19 cellular contexts compared by ENCODE assay signal in the genomic region with DNA sequence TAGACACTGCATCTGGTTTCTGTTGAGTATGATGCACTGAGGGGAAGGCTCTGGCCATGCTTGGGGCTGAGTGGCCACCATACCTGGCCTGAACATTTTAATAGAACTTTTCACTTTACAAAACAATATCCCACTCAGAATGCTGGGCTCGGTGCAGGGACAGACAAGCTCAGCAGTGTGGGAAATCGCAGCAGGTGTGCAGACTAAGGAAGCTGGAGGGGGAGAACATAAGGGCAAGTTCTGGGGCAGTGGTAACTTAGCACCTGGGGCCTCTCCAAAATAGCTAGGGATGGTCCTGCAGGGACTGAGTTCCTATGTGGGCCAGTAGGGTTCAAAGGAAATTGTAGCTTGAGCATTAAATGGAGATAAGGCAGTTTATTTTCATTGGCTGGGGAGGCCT.
DNase-seq lines count a peak whose midpoint lies in the region; TF ChIP-seq lines count a peak whose summit lies in the region.
"Had no signal": no experiment of that assay in that cellular context is flagged by ENCODE, and none has a peak within 500 bp of the region (broad histone marks: within the 10 kb centered on the region; RNA-seq: fewer than 3 reads in every experiment).

No MANE protein-coding gene starts in this region.

- H3K27ac ChIP-seq in ascending aorta (peak overlapping the region; percentile 31 to 47), coronary artery (peak overlapping the region; percentile 28 to 50), osteoblast (ENCODE audit: low read depth, low read length) (no peak overlapping the region), ovary (no peak overlapping the region)
- H3K27ac ChIP-seq: BLaER1, C4-2B had no signal

- no peak overlapping the region for H3K4me2 ChIP-seq in osteoblast (ENCODE audit: insufficient read depth, low read length)
- H3K4me2 ChIP-seq: BLaER1, GM23338 had no signal

- no peak for TF ChIP-seq POLR2A in ovary (IDR thresholded peaks at IDR 0.05)

- WGBS in ovary, 3 donors: 89 to 93% (median 89%) methylated on average over 2 of the region's 2 CpGs

- H3K27me3 Mint-ChIP-seq in type B pancreatic cell: no peaks in the 10 kb centered on the region

- H4K20me1 ChIP-seq in osteoblast (ENCODE audit: insufficient read depth, low read length): no peaks in the 10 kb centered on the region
- H4K20me1 ChIP-seq: BLaER1 had no signal

- H3K27me3 ChIP-seq in ascending aorta: no peaks in the 10 kb centered on the region
- H3K27me3 ChIP-seq in osteoblast (ENCODE audit: insufficient read depth, low read length): no peaks in the 10 kb centered on the region
- no peaks in the 10 kb centered on the region for H3K27me3 ChIP-seq in ovary
- H3K27me3 ChIP-seq: BLaER1 had no signal

- no peak for DNase-seq in ascending aorta (ENCODE audit: low spot score in 2 of 2)
- DNase-seq in coronary artery (ENCODE audit: low spot score): peak; percentile 55
- DNase-seq in osteoblast (ENCODE audit: insufficient read length, low spot score, missing footprints): peak; percentile 1
- DNase-seq in type B pancreatic cell (ENCODE audit: extremely low spot score, unreplicated experiment): no peak
- DNase-seq in NCI-H1105 (lab: John Stamatoyannopoulos, UW): no peak
- no peak for DNase-seq in NCI-H1694 (lab: John Stamatoyannopoulos, UW)
- no peak for DNase-seq in NCI-H146 (lab: John Stamatoyannopoulos, UW)
- DNase-seq in ovary: no peak
- DNase-seq: Caco-2; CD4-positive, CD25-positive, alpha-beta regulatory T cell; CD8-positive, alpha-beta T cell; DMS153; HFFc6 had no signal

- TF ChIP-seq EP300 in ovary (IDR thresholded peaks at IDR 0.05): no peak

- H3K36me3 ChIP-seq in ascending aorta (no peaks in the 10 kb centered on the region), osteoblast (ENCODE audit: insufficient read depth, low read length) (no peaks in the 10 kb centered on the region), ovary (no peaks in the 10 kb centered on the region)
- H3K36me3 ChIP-seq: BLaER1, HAP-1 had no signal

- H3K36me3 Mint-ChIP-seq in type B pancreatic cell: no peaks in the 10 kb centered on the region
- H3K36me3 Mint-ChIP-seq: CD4-positive, CD25-positive, alpha-beta regulatory T cell; CD8-positive, alpha-beta T cell had no signal

- no peaks in the 10 kb centered on the region for H3K79me2 ChIP-seq in osteoblast (ENCODE audit: insufficient read depth, low read length)

- H3K9me3 ChIP-seq in ascending aorta (no peaks in the 10 kb centered on the region), osteoblast (ENCODE audit: low read depth, low read length) (no peaks in the 10 kb centered on the region), ovary (no peaks in the 10 kb centered on the region)
- H3K9me3 ChIP-seq: BLaER1, Caco-2, HAP-1 had no signal

- TF ChIP-seq CTCF in ascending aorta (IDR thresholded peaks at IDR 0.05) (no peak), coronary artery (IDR thresholded peaks at IDR 0.05) (no peak), osteoblast (IDR thresholded peaks at IDR 0.05; ENCODE audit: extremely low read depth, low read depth, low read length) (no peak), type B pancreatic cell (conservative IDR thresholded peaks at IDR 0.05) (no peak), ovary (IDR thresholded peaks at IDR 0.05) (no peak)

- H3K27ac Mint-ChIP-seq in type B pancreatic cell: peak overlapping the region; percentile 21
- H3K27ac Mint-ChIP-seq: B cell; CD4-positive, CD25-positive, alpha-beta regulatory T cell; CD8-positive, alpha-beta T cell; GM23338; HFFc6 had no signal

- no peak overlapping the region for H2AFZ ChIP-seq in osteoblast (ENCODE audit: low read length)
- H2AFZ ChIP-seq: GM23338 had no signal

- intact Hi-C loops in ascending aorta (cut with DNase I): no loop called here
- intact Hi-C loops in ovary (cut with DNase I): no loop called here

- H3K4me1 ChIP-seq in ascending aorta (peaks cover 0 to 35% of the 10 kb centered on the region in 2 donors), osteoblast (ENCODE audit: insufficient read depth, low read length) (peaks cover 12% of the 10 kb centered on the region), ovary (ENCODE audit: insufficient read depth) (peaks cover 14% of the 10 kb centered on the region)
- H3K4me1 ChIP-seq: HAP-1 had no signal

- H3K4me3 ChIP-seq in ascending aorta (no peak overlapping the region), coronary artery (no peak overlapping the region), osteoblast (ENCODE audit: insufficient read depth, low read length) (no peak overlapping the region), ovary (no peak overlapping the region)
- H3K4me3 ChIP-seq: BLaER1, GM12878, GM23338, HAP-1 had no signal

- H3K4me1 Mint-ChIP-seq in type B pancreatic cell (ENCODE audit: unreplicated experiment): peaks cover 31% of the 10 kb centered on the region
- H3K4me1 Mint-ChIP-seq: B cell; CD4-positive, CD25-positive, alpha-beta regulatory T cell had no signal

- H3K4me3 Mint-ChIP-seq in type B pancreatic cell: no peak overlapping the region
- H3K4me3 Mint-ChIP-seq: B cell; CD8-positive, alpha-beta T cell; GM23338; HFFc6 had no signal

- peaks cover 5% of the 10 kb centered on the region for H3K9me3 Mint-ChIP-seq in type B pancreatic cell
- H3K9me3 Mint-ChIP-seq: CD8-positive, alpha-beta T cell; GM23338; HFFc6 had no signal

Comparison
In these comparisons a context has a peak if more than half of its experiments do, and no peak if none do; other contexts are left out.
1. DNase-seq: peak in coronary artery (single experiment) and osteoblast (single experiment); none in ascending aorta (0 of 2), type B pancreatic cell (single experiment), NCI-H1105 (single experiment), NCI-H1694 (single experiment), NCI-H146 (single experiment) and ovary (0 of 5).
2. H3K27ac ChIP-seq: peak in ascending aorta (2 of 2) and coronary artery (2 of 2); none in osteoblast (single experiment) and ovary (0 of 2).